ENCODE assay signal across 9 cellular contexts in the genomic region with DNA sequence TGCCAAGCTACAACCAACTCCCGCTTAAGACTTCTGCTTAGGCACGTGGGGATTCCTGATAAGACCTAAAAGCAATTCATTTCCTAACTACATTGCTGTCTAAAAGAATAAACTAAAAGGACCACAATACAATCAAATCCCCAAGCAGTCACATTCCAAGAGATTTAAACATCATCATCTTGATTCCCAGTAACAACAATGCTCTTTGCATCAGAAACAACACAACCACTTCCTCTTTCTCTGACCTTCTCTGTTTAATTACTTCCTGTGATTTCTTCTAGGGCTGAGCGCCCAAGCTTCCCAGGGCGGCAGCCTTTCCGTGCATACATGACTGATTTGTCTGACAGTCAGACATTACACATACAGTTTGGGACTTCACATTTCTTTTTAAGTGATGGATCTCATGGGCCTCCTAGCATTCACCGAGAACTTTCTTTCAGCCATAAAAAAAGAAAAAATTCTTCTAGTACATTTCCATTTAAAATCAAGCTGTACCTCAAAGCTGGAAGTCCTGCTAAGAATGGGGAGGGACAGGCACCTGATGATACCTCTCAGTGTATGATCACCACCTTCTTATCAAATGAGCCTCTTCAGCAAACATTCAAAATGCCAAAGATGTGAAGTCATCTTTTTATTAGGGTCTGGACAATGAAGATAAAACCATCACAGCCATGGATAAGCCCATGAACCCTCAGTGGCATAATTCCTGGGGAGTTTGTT. TPM values are rescaled to one million over a fixed set of nuclear protein-coding genes. Genes with fewer than 3 reads are reported as not detected.
A peak's percentile ranks its signal among the peaks of the same experiment; 100 is the strongest.
DNase-seq lines count a peak whose midpoint lies in the region; ATAC-seq and TF ChIP-seq lines count a peak whose summit lies in the region.
"Had no signal": no experiment of that assay in that cellular context is flagged by ENCODE, and none has a peak within 500 bp of the region (broad histone marks: within the 10 kb centered on the region; RNA-seq: fewer than 3 reads in every experiment).

No MANE protein-coding gene starts in this region.

- no peaks in the 10 kb centered on the region for H3K9me3 Mint-ChIP-seq in GM23338
- H3K9me3 Mint-ChIP-seq in nephron progenitor cell: no peaks in the 10 kb centered on the region
- no peaks in the 10 kb centered on the region for H3K9me3 Mint-ChIP-seq in activated CD4-positive, alpha-beta memory T cell treated with anti-CD3 and anti-CD28 coated beads for 36 hours
- no peaks in the 10 kb centered on the region for H3K9me3 Mint-ChIP-seq in activated CD8-positive, alpha-beta memory T cell treated with anti-CD3 and anti-CD28 coated beads, Interleukin-2, amount 10 ng/mL, durations not matched to agents 7 days and 5 days (ENCODE audit: low read depth)

- H3K27me3 ChIP-seq in GM23338 (ENCODE audit: insufficient read depth): no peaks in the 10 kb centered on the region

- H3K27ac Mint-ChIP-seq in GM23338 (peak overlapping the region; percentile 44; the same call in 1 of the 2 replicates), nephron progenitor cell (peak overlapping the region; percentile 61)
- H3K27ac Mint-ChIP-seq in activated CD4-positive, alpha-beta memory T cell treated with anti-CD3 and anti-CD28 coated beads for 36 hours: no peak overlapping the region
- no peak overlapping the region for H3K27ac Mint-ChIP-seq in activated CD8-positive, alpha-beta memory T cell treated with anti-CD3 and anti-CD28 coated beads, Interleukin-2, amount 10 ng/mL, durations not matched to agents 7 days and 5 days

- H3K4me3 ChIP-seq in GM23338: no peak overlapping the region
- H3K4me3 ChIP-seq in choroid plexus epithelial cell (ENCODE audit: low read depth, low read length): no peak overlapping the region

- H3K9me2 ChIP-seq in GM23338 (ENCODE audit: insufficient read depth): peaks cover 4% of the 10 kb centered on the region; the same call in 1 of the 2 replicates

- peak; percentile 48; the same call in 2 of the 3 replicates for ATAC-seq in GM23338
- no peak for ATAC-seq in activated CD8-positive, alpha-beta memory T cell treated with anti-CD3 and anti-CD28 coated beads, Interleukin-2, amount 10 ng/mL, durations not matched to agents 7 days and 5 days

- peaks cover 14% of the 10 kb centered on the region for H4K20me1 ChIP-seq in GM23338 (replicated peaks; ENCODE audit: insufficient read depth)

- H3K27ac ChIP-seq in GM23338 (ENCODE audit: low read depth): 0 out of 2 replicates have a peak overlapping the region, but pooled peaks have one; percentile 3
- H3K27ac ChIP-seq: KMS-11 had no signal

- no peaks in the 10 kb centered on the region for H3K27me3 Mint-ChIP-seq in GM23338 (ENCODE audit: insufficient read depth, low read depth, poor library complexity)
- H3K27me3 Mint-ChIP-seq in nephron progenitor cell (ENCODE audit: low read depth, poor library complexity): peaks cover 4% of the 10 kb centered on the region
- H3K27me3 Mint-ChIP-seq in activated CD4-positive, alpha-beta memory T cell treated with anti-CD3 and anti-CD28 coated beads for 36 hours: no peaks in the 10 kb centered on the region
- peaks cover 10% of the 10 kb centered on the region for H3K27me3 Mint-ChIP-seq in activated CD8-positive, alpha-beta memory T cell treated with anti-CD3 and anti-CD28 coated beads, Interleukin-2, amount 10 ng/mL, durations not matched to agents 7 days and 5 days

- peaks cover 25% of the 10 kb centered on the region for H3K4me1 ChIP-seq in GM23338 (ENCODE audit: insufficient read depth)

- POLR2A ChIA-PET in activated CD4-positive, alpha-beta memory T cell treated with anti-CD3 and anti-CD28 coated beads for 36 hours (lab: Charles Lee): interaction anchor here (0.9 kb wide), 1 partner anchor 194 kb away, joined by 4 read pairs; no protein-coding TSS in a partner anchor

- TF ChIP-seq CTCF in GM23338 (conservative IDR thresholded peaks at IDR 0.05; ENCODE audit: low read depth in 2 of 2) (no peak), choroid plexus epithelial cell (conservative IDR thresholded peaks at IDR 0.05; ENCODE audit: low read depth, low read length) (no peak), nephron progenitor cell (IDR thresholded peaks at IDR 0.05) (no peak)

- H2AFZ ChIP-seq in GM23338: no peak overlapping the region

- intact Hi-C loops in activated CD4-positive, alpha-beta memory T cell treated with anti-CD3 and anti-CD28 coated beads for 36 hours (cut with micrococcal nuclease): no loop called here

- H3F3A ChIP-seq in GM23338 (replicated peaks; ENCODE audit: low read depth): no peaks in the 10 kb centered on the region

- no peaks in the 10 kb centered on the region for H3K36me3 Mint-ChIP-seq in GM23338 (ENCODE audit: low read depth)
- peaks cover 32% of the 10 kb centered on the region for H3K36me3 Mint-ChIP-seq in nephron progenitor cell (ENCODE audit: low read depth)
- no peaks in the 10 kb centered on the region for H3K36me3 Mint-ChIP-seq in activated CD4-positive, alpha-beta memory T cell treated with anti-CD3 and anti-CD28 coated beads for 36 hours
- H3K36me3 Mint-ChIP-seq in activated CD8-positive, alpha-beta memory T cell treated with anti-CD3 and anti-CD28 coated beads, Interleukin-2, amount 10 ng/mL, durations not matched to agents 7 days and 5 days: peaks cover 1% of the 10 kb centered on the region

- no peak overlapping the region; the same call in 2 of the 3 replicates for H3K4me3 Mint-ChIP-seq in GM23338
- peak overlapping the region; percentile 4 for H3K4me3 Mint-ChIP-seq in nephron progenitor cell
- H3K4me3 Mint-ChIP-seq in activated CD4-positive, alpha-beta memory T cell treated with anti-CD3 and anti-CD28 coated beads for 36 hours: no peak overlapping the region
- no peak overlapping the region for H3K4me3 Mint-ChIP-seq in activated CD8-positive, alpha-beta memory T cell treated with anti-CD3 and anti-CD28 coated beads, Interleukin-2, amount 10 ng/mL, durations not matched to agents 7 days and 5 days

- no peaks in the 10 kb centered on the region for H3K36me3 ChIP-seq in GM23338 (ENCODE audit: insufficient read depth)

- peak overlapping the region; percentile 14; the same call in 1 of the 2 replicates for H3K4me2 ChIP-seq in GM23338
- H3K4me2 ChIP-seq: KMS-11 had no signal

- H3K4me1 Mint-ChIP-seq in GM23338: peaks cover 37% of the 10 kb centered on the region
- H3K4me1 Mint-ChIP-seq in nephron progenitor cell: peaks cover 48% of the 10 kb centered on the region
- peaks cover 27% of the 10 kb centered on the region for H3K4me1 Mint-ChIP-seq in activated CD4-positive, alpha-beta memory T cell treated with anti-CD3 and anti-CD28 coated beads for 36 hours (ENCODE audit: low read depth)
- H3K4me1 Mint-ChIP-seq in activated CD8-positive, alpha-beta memory T cell treated with anti-CD3 and anti-CD28 coated beads, Interleukin-2, amount 10 ng/mL, durations not matched to agents 7 days and 5 days: peaks cover 18% of the 10 kb centered on the region

- DNase-seq in GM03348 (ENCODE audit: low spot score): peak; percentile 13
- peak; percentile 51 for DNase-seq in GM23338 (ENCODE audit: low spot score)
- DNase-seq in NAMALWA (ENCODE audit: low spot score): peak; percentile 81
- DNase-seq in choroid plexus epithelial cell (ENCODE audit: low read depth): peak; percentile 57
- DNase-seq in nephron progenitor cell: no peak
- no peak for DNase-seq in NCI-H345 (lab: John Stamatoyannopoulos, UW)
- DNase-seq in activated CD4-positive, alpha-beta memory T cell treated with anti-CD3 and anti-CD28 coated beads for 36 hours: no peak
- no peak for DNase-seq in activated CD8-positive, alpha-beta memory T cell treated with anti-CD3 and anti-CD28 coated beads, Interleukin-2, amount 10 ng/mL, durations not matched to agents 7 days and 5 days

- CTCF ChIA-PET in activated CD4-positive, alpha-beta memory T cell treated with anti-CD3 and anti-CD28 coated beads for 36 hours (lab: Charles Lee): no interaction called here
- CTCF ChIA-PET in activated CD8-positive, alpha-beta memory T cell treated with anti-CD3 and anti-CD28 coated beads, Interleukin-2, amount 10 ng/mL, durations not matched to agents 7 days and 5 days (lab: Charles Lee): no interaction called here

- H3K79me2 ChIP-seq in GM23338 (replicated peaks; ENCODE audit: insufficient read depth): peaks cover 63% of the 10 kb centered on the region

TF ChIP-seq in GM23338, 12 proteins besides CTCF, POLR2A, EP300 and RAD21:
- TF ChIP-seq ZNF331 (CRISPR knock-in tag; IDR thresholded peaks at IDR 0.05; ENCODE audit: low read depth) (no peak), CREB1 (CRISPR knock-in tag; IDR thresholded peaks at IDR 0.05; ENCODE audit: low read depth) (no peak)

RNA-seq across cellular contexts. Expression of gene SPRED2, which starts 11.5 kb away (rescaled TPM):
- total RNA-seq in GM23338 (2014; rRNA removed; shearing (Covaris generic)): 10.4 and 13.0 TPM in 2 replicates
- 7.2 and 8.7 TPM in 2 replicates for polyA plus RNA-seq in GM23338 (2016; fragmentation: Nextera tagmentation; extraction: Ambion mirVana)
- total RNA-seq in activated CD4-positive, alpha-beta memory T cell treated with anti-CD3 and anti-CD28 coated beads for 36 hours: 1 to 10 TPM; 6.1 to 8.9 TPM
- 1 to 10 TPM; 3.2 to 3.5 TPM for total RNA-seq in activated CD8-positive, alpha-beta memory T cell treated with anti-CD3 and anti-CD28 coated beads, Interleukin-2, amount 10 ng/mL, durations not matched to agents 7 days and 5 days

Comparison
In these comparisons a context has a peak if more than half of its experiments do, and no peak if none do; other contexts are left out.
1. DNase-seq: peak in GM03348 (single experiment), GM23338 (single experiment), NAMALWA (single experiment) and choroid plexus epithelial cell (single experiment); none in nephron progenitor cell (single experiment), NCI-H345 (single experiment), activated CD4-positive, alpha-beta memory T cell treated with anti-CD3 and anti-CD28 coated beads for 36 hours (single experiment) and activated CD8-positive, alpha-beta memory T cell treated with anti-CD3 and anti-CD28 coated beads, Interleukin-2, amount 10 ng/mL, durations not matched to agents 7 days and 5 days (single experiment).
2. H3K27ac Mint-ChIP-seq: peak in GM23338 (single experiment) and nephron progenitor cell (single experiment); none in activated CD4-positive, alpha-beta memory T cell treated with anti-CD3 and anti-CD28 coated beads for 36 hours (single experiment) and activated CD8-positive, alpha-beta memory T cell treated with anti-CD3 and anti-CD28 coated beads, Interleukin-2, amount 10 ng/mL, durations not matched to agents 7 days and 5 days (single experiment).